ENCODE assay signal across 10 cellular contexts in genomic region chr14:34781242-34781641, GRCh38.
DNase-seq lines count a peak whose midpoint lies in the region; TF ChIP-seq lines count a peak whose summit lies in the region.
"Had no signal": no experiment of that assay in that cellular context is flagged by ENCODE, and none has a peak within 500 bp of the region (broad histone marks: within the 10 kb centered on the region; RNA-seq: fewer than 3 reads in every experiment).

No MANE protein-coding gene starts in this region.

- no peaks in the 10 kb centered on the region for H3K4me1 ChIP-seq in hepatocyte (ENCODE audit: insufficient read depth)

- no peaks in the 10 kb centered on the region for H3K79me2 ChIP-seq in hepatocyte

- H3K27ac Mint-ChIP-seq in dendritic cell treated with granulocyte-macrophage colony-stimulating factor and Interleukin-4, amounts not matched to agents 40 ng/mL and 50 ng/mL, for 4 days: peak overlapping the region; percentile 71
- peak overlapping the region; percentile 23 for H3K27ac Mint-ChIP-seq in neural crest cell (ENCODE audit: unreplicated experiment)

- no peaks in the 10 kb centered on the region for H3K36me3 ChIP-seq in hepatocyte (replicated peaks; ENCODE audit: insufficient read depth, low read depth)

- no peak overlapping the region for H3K4me2 ChIP-seq in hepatocyte

- TF ChIP-seq CTCF in neural crest cell (conservative IDR thresholded peaks at IDR 0.05) (no peak), hepatocyte (IDR thresholded peaks at IDR 0.05; ENCODE audit: poor library complexity) (no peak)

- no peak overlapping the region for H3K4me3 Mint-ChIP-seq in dendritic cell treated with granulocyte-macrophage colony-stimulating factor and Interleukin-4, amounts not matched to agents 40 ng/mL and 50 ng/mL, for 4 days
- H3K4me3 Mint-ChIP-seq in neural crest cell: no peak overlapping the region

- DNase-seq in DMS53 (lab: John Stamatoyannopoulos, UW): peak; percentile 2
- no peak for DNase-seq in DMS53 treated with DMSO at 0.1 percent for 48 hours (lab: John Stamatoyannopoulos, UW; ENCODE audit: unreplicated experiment)
- peak; percentile 11 for DNase-seq in NAMALWA (ENCODE audit: low spot score)
- DNase-seq in neural crest cell (ENCODE audit: low read depth, low spot score): no peak
- no peak for DNase-seq in COLO829 (ENCODE audit: low spot score)
- no peak for DNase-seq in putamen (ENCODE audit: low spot score)
- DNase-seq in hepatocyte (ENCODE audit: low spot score): no peak
- DNase-seq: NCI-H1092 had no signal

- H3K9me3 ChIP-seq in hepatocyte (ENCODE audit: low read depth): no peaks in the 10 kb centered on the region

- H3K27me3 ChIP-seq in hepatocyte: no peaks in the 10 kb centered on the region

- H3K9me3 Mint-ChIP-seq in dendritic cell treated with granulocyte-macrophage colony-stimulating factor and Interleukin-4, amounts not matched to agents 40 ng/mL and 50 ng/mL, for 4 days: no peaks in the 10 kb centered on the region
- no peaks in the 10 kb centered on the region for H3K9me3 Mint-ChIP-seq in neural crest cell

- H3K36me3 Mint-ChIP-seq in dendritic cell treated with granulocyte-macrophage colony-stimulating factor and Interleukin-4, amounts not matched to agents 40 ng/mL and 50 ng/mL, for 4 days (ENCODE audit: low read depth): peaks cover 93% of the 10 kb centered on the region
- H3K36me3 Mint-ChIP-seq in neural crest cell (ENCODE audit: low read depth): peaks cover 21% of the 10 kb centered on the region

- no peak overlapping the region for H2AFZ ChIP-seq in hepatocyte

- no peak overlapping the region for H3K27ac ChIP-seq in hepatocyte
- H3K27ac ChIP-seq: 22Rv1 had no signal

- H4K20me1 ChIP-seq in hepatocyte (ENCODE audit: insufficient read depth, poor library complexity, severe bottlenecking): no peaks in the 10 kb centered on the region

- no peak overlapping the region for H3K4me3 ChIP-seq in hepatocyte

- 100% methylated on average over 1 of the region's 1 CpG for WGBS in hepatocyte (ENCODE audit: low lambda C conversion rate, missing lambda C conversion rate)

- intact Hi-C loops in dendritic cell treated with granulocyte-macrophage colony-stimulating factor and Interleukin-4, amounts not matched to agents 40 ng/mL and 50 ng/mL, for 4 days (cut with micrococcal nuclease): no loop called here

- H3K4me1 Mint-ChIP-seq in dendritic cell treated with granulocyte-macrophage colony-stimulating factor and Interleukin-4, amounts not matched to agents 40 ng/mL and 50 ng/mL, for 4 days (ENCODE audit: low read depth): peaks cover 15% of the 10 kb centered on the region
- H3K4me1 Mint-ChIP-seq in neural crest cell: no peaks in the 10 kb centered on the region

- no peaks in the 10 kb centered on the region for H3K9me2 ChIP-seq in hepatocyte (replicated peaks; ENCODE audit: insufficient read depth)

- no peaks in the 10 kb centered on the region for H3K27me3 Mint-ChIP-seq in dendritic cell treated with granulocyte-macrophage colony-stimulating factor and Interleukin-4, amounts not matched to agents 40 ng/mL and 50 ng/mL, for 4 days
- no peaks in the 10 kb centered on the region for H3K27me3 Mint-ChIP-seq in neural crest cell (ENCODE audit: low read depth)

Comparison
In these comparisons a context has a peak if more than half of its experiments do, and no peak if none do; other contexts are left out.
1. DNase-seq: peak in DMS53 (single experiment) and NAMALWA (single experiment); none in DMS53 treated with DMSO at 0.1 percent for 48 hours (single experiment), neural crest cell (single experiment), COLO829 (single experiment), putamen (single experiment) and hepatocyte (single experiment).